In genomic region chr18:79523221-79523737, GRCh38 we compare ENCODE assay signal across 10 cellular contexts.
DNase-seq lines count a peak whose midpoint lies in the region; ATAC-seq and TF ChIP-seq lines count a peak whose summit lies in the region.
"Had no signal": no experiment of that assay in that cellular context is flagged by ENCODE, and none has a peak within 500 bp of the region (broad histone marks: within the 10 kb centered on the region; RNA-seq: fewer than 3 reads in every experiment).

No MANE protein-coding gene starts in this region.

- peak overlapping the region; percentile 89 for H3K27ac ChIP-seq in DND-41 (ENCODE audit: low read length)
- H3K27ac ChIP-seq in Peyer's patch, result peak overlapping the region; percentile 72 to 91 (median 78)
- H3K27ac ChIP-seq: SK-N-MC had no signal

- ATAC-seq in DND-41 (ENCODE audit: insufficient read depth, low read depth) (peak; percentile 66), GM21825 (IDR thresholded peaks at IDR 0.05; ENCODE audit: unreplicated experiment) (peak; percentile 23)
- ATAC-seq in stimulated activated naive CD8-positive, alpha-beta T cell treated with anti-CD3 and anti-CD28 coated beads, Interleukin-15, amount 100 ng/mL, for 72 hours, result peak; percentile 61
- ATAC-seq: heart left ventricle had no signal

- TF ChIP-seq CTCF in DND-41 (IDR thresholded peaks at IDR 0.05; ENCODE audit: borderline replicate concordance, extremely low read depth, low read length, poor library complexity, severe bottlenecking), result peak; percentile 15
- peak in 1 of 6 experiments; percentile 9 for TF ChIP-seq CTCF in Peyer's patch (IDR thresholded peaks at IDR 0.05)
- no peak for TF ChIP-seq CTCF in brain (conservative IDR thresholded peaks at IDR 0.05)

- H3K9me3 Mint-ChIP-seq in brain, result peaks cover 0 to under 1% (median 0%) of the 10 kb centered on the region in 5 experiments
- no peaks in the 10 kb centered on the region for H3K9me3 Mint-ChIP-seq in stimulated activated naive CD8-positive, alpha-beta T cell treated with anti-CD3 and anti-CD28 coated beads, Interleukin-15, amount 100 ng/mL, for 72 hours

- H3K4me3 Mint-ChIP-seq in brain, result no peak overlapping the region
- H3K4me3 Mint-ChIP-seq in stimulated activated naive CD8-positive, alpha-beta T cell treated with anti-CD3 and anti-CD28 coated beads, Interleukin-15, amount 100 ng/mL, for 72 hours, result peak overlapping the region; percentile 80 to 81

- H4K20me1 ChIP-seq in DND-41 (ENCODE audit: insufficient read depth, low read length), result no peaks in the 10 kb centered on the region

- peaks cover 3% of the 10 kb centered on the region for H3K27me3 Mint-ChIP-seq in brain
- no peaks in the 10 kb centered on the region for H3K27me3 Mint-ChIP-seq in stimulated activated naive CD8-positive, alpha-beta T cell treated with anti-CD3 and anti-CD28 coated beads, Interleukin-15, amount 100 ng/mL, for 72 hours

- TF ChIP-seq POLR2A in Peyer's patch (IDR thresholded peaks at IDR 0.05), result no peak

- H3K4me1 ChIP-seq in DND-41 (ENCODE audit: insufficient read depth, low read length), result peaks cover 36% of the 10 kb centered on the region
- peaks cover 0 to 29% (median 7%) of the 10 kb centered on the region in 4 donors for H3K4me1 ChIP-seq in Peyer's patch

- H3K36me3 Mint-ChIP-seq in brain, result no peaks in the 10 kb centered on the region

- H3K4me1 Mint-ChIP-seq in brain, result peaks cover 68% of the 10 kb centered on the region
- peaks cover 98% of the 10 kb centered on the region for H3K4me1 Mint-ChIP-seq in stimulated activated naive CD8-positive, alpha-beta T cell treated with anti-CD3 and anti-CD28 coated beads, Interleukin-15, amount 100 ng/mL, for 72 hours

- H3K9me3 ChIP-seq in DND-41 (ENCODE audit: insufficient read depth, low read length, severe bottlenecking) (no peaks in the 10 kb centered on the region), Peyer's patch (no peaks in the 10 kb centered on the region)
- H3K9me3 ChIP-seq: heart left ventricle had no signal

- H3K4me2 ChIP-seq in DND-41 (ENCODE audit: insufficient read depth, low read length), result peak overlapping the region; percentile 47

- H3K79me2 ChIP-seq in DND-41 (ENCODE audit: insufficient read depth, low read length), result no peaks in the 10 kb centered on the region

- H3K4me3 ChIP-seq in DND-41 (ENCODE audit: low read depth in 1 of 2, low read length in 2 of 2) (peak overlapping the region in 1 of 2 experiments; percentile 12; a peak in 1 of 4 replicates), Peyer's patch (peak overlapping the region in 1 of 4 donors; percentile 41)
- H3K4me3 ChIP-seq: SK-N-MC had no signal

- 0 out of 2 replicates have a peak overlapping the region, but pooled peaks have one; percentile 14 for H2AFZ ChIP-seq in DND-41 (ENCODE audit: low read depth, low read length)

- no peaks in the 10 kb centered on the region for H3K36me3 ChIP-seq in DND-41 (ENCODE audit: insufficient read depth, low read length)
- H3K36me3 ChIP-seq in Peyer's patch, result peaks cover 0 to 8% (median 0%) of the 10 kb centered on the region in 3 donors

- H3K27me3 ChIP-seq in DND-41 (ENCODE audit: insufficient read depth, low read length, poor library complexity) (no peaks in the 10 kb centered on the region), Peyer's patch (no peaks in the 10 kb centered on the region)
- H3K27me3 ChIP-seq: heart left ventricle had no signal

- peak overlapping the region in 3 of 5 experiments; percentile 43 to 87 (median 75) for H3K27ac Mint-ChIP-seq in brain
- H3K27ac Mint-ChIP-seq in stimulated activated naive CD8-positive, alpha-beta T cell treated with anti-CD3 and anti-CD28 coated beads, Interleukin-15, amount 100 ng/mL, for 72 hours, result peak overlapping the region; percentile 95 to 99

- H3K9ac ChIP-seq in DND-41 (ENCODE audit: low read depth, low read length), result peak overlapping the region; percentile 48

- DNase-seq in DND-41 (peak; percentile 48), Peyer's patch (peak in 2 of 3 donors; percentile 60 to 65), EL (no peak), HuH-7.5 (ENCODE audit: low spot score) (no peak), pons (ENCODE audit: low spot score) (no peak)
- peak; percentile 77 to 85 for DNase-seq in stimulated activated naive CD8-positive, alpha-beta T cell treated with anti-CD3 and anti-CD28 coated beads, Interleukin-15, amount 100 ng/mL, for 72 hours

Comparison
In these comparisons a context has a peak if more than half of its experiments do, and no peak if none do; other contexts are left out.
1. DNase-seq: peak in DND-41 (single experiment), Peyer's patch (2 of 3) and stimulated activated naive CD8-positive, alpha-beta T cell treated with anti-CD3 and anti-CD28 coated beads, Interleukin-15, amount 100 ng/mL, for 72 hours (2 of 2); none in EL (single experiment), HuH-7.5 (single experiment) and pons (single experiment).
2. H3K4me3 Mint-ChIP-seq: peak in stimulated activated naive CD8-positive, alpha-beta T cell treated with anti-CD3 and anti-CD28 coated beads, Interleukin-15, amount 100 ng/mL, for 72 hours (2 of 2); none in brain (0 of 5).
3. Peak in every context shown above with its lines, with median percentiles within 50 percentile points of each other: ATAC-seq.